ENCODE assay signal across 12 cellular contexts in genomic region chr6:109082178-109082577, GRCh38. TPM values are rescaled to one million over a fixed set of nuclear protein-coding genes. Genes with fewer than 3 reads are reported as not detected.
A peak's percentile ranks its signal among the peaks of the same experiment; 100 is the strongest.
DNase-seq lines count a peak whose midpoint lies in the region; ATAC-seq and TF ChIP-seq lines count a peak whose summit lies in the region.
"Had no signal": no experiment of that assay in that cellular context is flagged by ENCODE, and none has a peak within 500 bp of the region (broad histone marks: within the 10 kb centered on the region; RNA-seq: fewer than 3 reads in every experiment).

No MANE protein-coding gene starts in this region.

- H3K9me3 ChIP-seq in RWPE2 (ENCODE audit: severe bottlenecking): no peaks in the 10 kb centered on the region
- H3K9me3 ChIP-seq in skeletal muscle tissue (ENCODE audit: control insufficient read depth in 3 of 3, low read length in 3 of 3): no peaks in the 10 kb centered on the region
- H3K9me3 ChIP-seq: stomach had no signal

- H3K36me3 ChIP-seq in RWPE2 (ENCODE audit: low read depth) (no peaks in the 10 kb centered on the region), skeletal muscle tissue (ENCODE audit: control insufficient read depth in 3 of 3, insufficient read depth in 3 of 3, low read length in 3 of 3) (peaks cover 2 to 3% (median 3%) of the 10 kb centered on the region in 3 donors)

- peak overlapping the region in 1 of 3 donors; percentile 8 for H3K9ac ChIP-seq in skeletal muscle tissue (ENCODE audit: low read depth in 1 of 3, low read length in 3 of 3)

- no peak overlapping the region for H3K27ac ChIP-seq in RWPE2 (ENCODE audit: poor library complexity, severe bottlenecking)
- peak overlapping the region; percentile 92 for H3K27ac ChIP-seq in skeletal muscle tissue (ENCODE audit: low read depth, low read length)

- H3K27me3 ChIP-seq in RWPE2 (ENCODE audit: insufficient read depth, poor library complexity, severe bottlenecking) (no peaks in the 10 kb centered on the region), skeletal muscle tissue (ENCODE audit: control insufficient read depth in 3 of 3, insufficient read depth in 3 of 3, low read length in 3 of 3) (no peaks in the 10 kb centered on the region)
- H3K27me3 ChIP-seq: stomach had no signal

- H3K4me3 ChIP-seq in RWPE2 (ENCODE audit: severe bottlenecking): no peak overlapping the region
- H3K4me3 ChIP-seq in fibroblast of the aortic adventitia (ENCODE audit: low read depth, low read length): no peak overlapping the region
- H3K4me3 ChIP-seq in skeletal muscle tissue (ENCODE audit: low read length in 3 of 3): peak overlapping the region in 2 of 3 donors; percentile 0 to 3
- H3K4me3 ChIP-seq: stomach had no signal

- H3K4me1 ChIP-seq in RWPE2 (ENCODE audit: insufficient read depth, poor library complexity, severe bottlenecking): no peaks in the 10 kb centered on the region
- peaks cover 22 to 36% (median 32%) of the 10 kb centered on the region in 3 donors for H3K4me1 ChIP-seq in skeletal muscle tissue (ENCODE audit: control insufficient read depth in 3 of 3, insufficient read depth in 3 of 3, low read length in 3 of 3)

- DNase-seq in HEK293T (ENCODE audit: extremely low spot score) (peak; percentile 23), RWPE2 (ENCODE audit: low spot score) (no peak), fibroblast of the aortic adventitia (ENCODE audit: low read depth) (peak; percentile 62), AG08396 (ENCODE audit: low spot score) (no peak), NCI-H1436 treated with DMSO at 0.1 percent for 48 hours (lab: John Stamatoyannopoulos, UW) (no peak)
- no peak for DNase-seq in activated effector memory CD4-positive, alpha-beta T cell treated with anti-CD3 and anti-CD28 coated beads, Interleukin-2, amount 50 U/mL, for 16 hours
- DNase-seq: activated T-cell treated with anti-CD3 and anti-CD28 coated beads, Interleukin-2, amount 50 U/mL, for 72 hours; left colon; NCI-H187 treated with DMSO at 0.1 percent for 48 hours; stomach; T-helper 17 cell had no signal

- POLR2A ChIA-PET in HEK293T (lab: Yijun Ruan, JAX): interaction anchor here (2.0 kb wide), 1 partner anchor 12 kb away, joined by 11 read pairs; the partner anchor contains the start of gene SESN1

- CTCF ChIA-PET in HEK293T (lab: Yijun Ruan, JAX): interaction anchor here (0.6 to 1.1 kb wide), 8 partner anchors 9 to 549 kb away, joined by 3 to 5 read pairs (median 3); partner anchors contain the start of gene SESN1

- peak; percentile 31; the same call in 1 of the 3 replicates for ATAC-seq in RWPE2 (ENCODE audit: low read depth)
- ATAC-seq: left colon, T-helper 17 cell had no signal

- TF ChIP-seq CTCF in RWPE2 (IDR thresholded peaks at IDR 0.05; ENCODE audit: poor library complexity, severe bottlenecking): no peak
- peak; percentile 8 for TF ChIP-seq CTCF in fibroblast of the aortic adventitia (IDR thresholded peaks at IDR 0.05; ENCODE audit: insufficient read depth, low read length)

TF ChIP-seq in HEK293T, 16 proteins besides CTCF, POLR2A, EP300 and RAD21:
- TF ChIP-seq SUZ12 (IDR thresholded peaks at IDR 0.05): no peak
- TF ChIP-seq CTBP1 (IDR thresholded peaks at IDR 0.05; ENCODE audit: borderline replicate concordance): no peak
- no peak for TF ChIP-seq LEF1 (IDR thresholded peaks at IDR 0.05; ENCODE audit: borderline replicate concordance)
- no peak for TF ChIP-seq ELF4 (IDR thresholded peaks at IDR 0.05)
- no peak for TF ChIP-seq HDGF (IDR thresholded peaks at IDR 0.05; ENCODE audit: borderline replicate concordance)
TF ChIP-seq in HEK293T: peak in this region for 0.

RNA-seq across cellular contexts. Expression of gene SESN1, which starts 12.5 kb away (rescaled TPM):
- total RNA-seq in fibroblast of the aortic adventitia (ENCODE audit: low replicate concordance) (22.7 and 22.8 TPM in 2 replicates), skeletal muscle tissue (68.4 TPM)

RNA-seq across cellular contexts. Expression of gene CEP57L1, which starts 13.1 kb away (rescaled TPM):
- total RNA-seq in fibroblast of the aortic adventitia (ENCODE audit: low replicate concordance) (27.1 and 41.3 TPM in 2 replicates), skeletal muscle tissue (20.4 TPM)

Comparison
In these comparisons a context has a peak if more than half of its experiments do, and no peak if none do; other contexts are left out.
1. DNase-seq: peak in HEK293T (single experiment) and fibroblast of the aortic adventitia (single experiment); none in RWPE2 (single experiment), activated effector memory CD4-positive, alpha-beta T cell treated with anti-CD3 and anti-CD28 coated beads, Interleukin-2, amount 50 U/mL, for 16 hours (single experiment), AG08396 (single experiment) and NCI-H1436 treated with DMSO at 0.1 percent for 48 hours (single experiment).
2. H3K4me3 ChIP-seq: peak in skeletal muscle tissue (2 of 3); none in RWPE2 (single experiment) and fibroblast of the aortic adventitia (single experiment).